ENCODE assay signal across 16 cellular contexts in genomic region chr22:41518048-41518347, GRCh38. TPM values are rescaled to one million over a fixed set of nuclear protein-coding genes. Genes with fewer than 3 reads are reported as not detected.
DNase-seq lines count a peak whose midpoint lies in the region; ATAC-seq and TF ChIP-seq lines count a peak whose summit lies in the region.
"Had no signal": no experiment of that assay in that cellular context is flagged by ENCODE, and none has a peak within 500 bp of the region (broad histone marks: within the 10 kb centered on the region; RNA-seq: fewer than 3 reads in every experiment).

No MANE protein-coding gene starts in this region.

- intact Hi-C loops in activated naive CD4-positive, alpha-beta T cell treated with anti-CD3 and anti-CD28 coated beads for 36 hours (cut with micrococcal nuclease), result no loop called here
- intact Hi-C loops in tibial artery (cut with DNase I; ENCODE audit: low total_unique reads), result loop anchor here (5.0 kb wide), 1 partner anchor 116 kb away; no protein-coding TSS in a partner anchor

- TF ChIP-seq POLR2A in erythroblast (IDR thresholded peaks at IDR 0.05; ENCODE audit: low read length), result no peak

- peak; percentile 46 for TF ChIP-seq CTCF in mesothelial cell of epicardium (IDR thresholded peaks at IDR 0.05; ENCODE audit: unreplicated experiment)
- TF ChIP-seq CTCF in tibial artery (IDR thresholded peaks at IDR 0.05), result no peak

- peaks cover 18 to 59% (median 32%) of the 10 kb centered on the region in 3 donors for H3K36me3 ChIP-seq in tibial artery

- peaks cover 0 to 23% (median 13%) of the 10 kb centered on the region in 4 donors for H3K4me1 ChIP-seq in tibial artery
- H3K4me1 ChIP-seq: HAP-1 had no signal

- no peaks in the 10 kb centered on the region for H3K9me3 ChIP-seq in tibial artery
- H3K9me3 ChIP-seq: HAP-1 had no signal

- H3K27ac Mint-ChIP-seq in activated naive CD4-positive, alpha-beta T cell treated with anti-CD3 and anti-CD28 coated beads, Interleukin-2, amount 50 U/mL, for 72 hours, result peak overlapping the region; percentile 27 to 77
- no peak overlapping the region for H3K27ac Mint-ChIP-seq in activated naive CD4-positive, alpha-beta T cell treated with anti-CD3 and anti-CD28 coated beads for 36 hours
- no peak overlapping the region for H3K27ac Mint-ChIP-seq in mesothelial cell of epicardium

- peaks cover 11% of the 10 kb centered on the region for H3K4me1 Mint-ChIP-seq in activated naive CD4-positive, alpha-beta T cell treated with anti-CD3 and anti-CD28 coated beads for 36 hours (ENCODE audit: low read depth)
- H3K4me1 Mint-ChIP-seq in mesothelial cell of epicardium, result peaks cover 8% of the 10 kb centered on the region

- H3K4me3 ChIP-seq in tibial artery, result no peak overlapping the region
- H3K4me3 ChIP-seq: HAP-1 had no signal

- no peak for ATAC-seq in activated naive CD4-positive, alpha-beta T cell treated with anti-CD3 and anti-CD28 coated beads, Interleukin-2, amount 50 U/mL, for 72 hours
- ATAC-seq in GM21367 (IDR thresholded peaks at IDR 0.05; ENCODE audit: unreplicated experiment) (no peak), GM19023 (IDR thresholded peaks at IDR 0.05; ENCODE audit: unreplicated experiment) (no peak)
- ATAC-seq: naive thymus-derived CD8-positive, alpha-beta T cell had no signal

- H3K4me3 Mint-ChIP-seq in activated naive CD4-positive, alpha-beta T cell treated with anti-CD3 and anti-CD28 coated beads for 36 hours, result no peak overlapping the region
- H3K4me3 Mint-ChIP-seq in mesothelial cell of epicardium, result no peak overlapping the region
- H3K4me3 Mint-ChIP-seq: CD4-positive, alpha-beta memory T cell; naive thymus-derived CD8-positive, alpha-beta T cell had no signal

- no peaks in the 10 kb centered on the region for H3K27me3 ChIP-seq in tibial artery

- no peak for DNase-seq in activated naive CD4-positive, alpha-beta T cell treated with anti-CD3 and anti-CD28 coated beads, Interleukin-2, amount 50 U/mL, for 72 hours (ENCODE audit: low spot score in 2 of 2)
- DNase-seq in activated naive CD4-positive, alpha-beta T cell treated with anti-CD3 and anti-CD28 coated beads for 36 hours, result no peak
- no peak for DNase-seq in mesothelial cell of epicardium (ENCODE audit: low spot score in 2 of 2, unreplicated experiment in 2 of 2)
- DNase-seq in tibial artery, result no peak
- DNase-seq in erythroblast (lab: John Stamatoyannopoulos, UW), result no peak
- DNase-seq: activated effector memory CD4-positive, alpha-beta T cell treated with Interleukin-2 at 50 U/mL for 16 hours; NCI-H2081 treated with DMSO at 0.1 percent for 48 hours had no signal

- no peaks in the 10 kb centered on the region for H3K9me3 Mint-ChIP-seq in activated naive CD4-positive, alpha-beta T cell treated with anti-CD3 and anti-CD28 coated beads, Interleukin-2, amount 50 U/mL, for 72 hours
- no peaks in the 10 kb centered on the region for H3K9me3 Mint-ChIP-seq in activated naive CD4-positive, alpha-beta T cell treated with anti-CD3 and anti-CD28 coated beads for 36 hours
- no peaks in the 10 kb centered on the region for H3K9me3 Mint-ChIP-seq in mesothelial cell of epicardium
- H3K9me3 Mint-ChIP-seq: naive thymus-derived CD8-positive, alpha-beta T cell had no signal

- no peaks in the 10 kb centered on the region for H3K27me3 Mint-ChIP-seq in activated naive CD4-positive, alpha-beta T cell treated with anti-CD3 and anti-CD28 coated beads for 36 hours (ENCODE audit: low read depth)
- H3K27me3 Mint-ChIP-seq in mesothelial cell of epicardium (ENCODE audit: low read depth), result no peaks in the 10 kb centered on the region
- H3K27me3 Mint-ChIP-seq: CD4-positive, alpha-beta memory T cell; naive thymus-derived CD8-positive, alpha-beta T cell had no signal

- CTCF ChIA-PET in activated naive CD4-positive, alpha-beta T cell treated with anti-CD3 and anti-CD28 coated beads for 36 hours (lab: Charles Lee), result interaction anchor here (0.5 to 5.7 kb wide), 18 partner anchors 9 to 881 kb away, joined by 3 to 84 read pairs (median 4); no protein-coding TSS in a partner anchor

- H3K27ac ChIP-seq in angular gyrus (ENCODE audit: low read depth, low read length) (peak overlapping the region; percentile 94), tibial artery (peak overlapping the region; percentile 68 to 78)

- no peaks in the 10 kb centered on the region for H3K36me3 Mint-ChIP-seq in activated naive CD4-positive, alpha-beta T cell treated with anti-CD3 and anti-CD28 coated beads, Interleukin-2, amount 50 U/mL, for 72 hours
- peaks cover under 1% of the 10 kb centered on the region for H3K36me3 Mint-ChIP-seq in activated naive CD4-positive, alpha-beta T cell treated with anti-CD3 and anti-CD28 coated beads for 36 hours (ENCODE audit: low read depth)
- H3K36me3 Mint-ChIP-seq in mesothelial cell of epicardium, result peaks cover 11% of the 10 kb centered on the region

RNA-seq across cellular contexts. Expression of gene POLR3H, which starts 26.3 kb away (rescaled TPM):
- 10 to 100 TPM; 11.2 to 32.7 TPM for total RNA-seq in activated naive CD4-positive, alpha-beta T cell treated with anti-CD3 and anti-CD28 coated beads, Interleukin-2, amount 50 U/mL, for 72 hours
- 10 to 100 TPM; 14.8 to 17.6 TPM for total RNA-seq in activated naive CD4-positive, alpha-beta T cell treated with anti-CD3 and anti-CD28 coated beads for 36 hours
- total RNA-seq in mesothelial cell of epicardium, result 41.0 to 47.4 TPM (median 46.6 TPM) in 3 replicates

RNA-seq across cellular contexts. Expression of gene CSDC2, which starts 42.8 kb away (rescaled TPM):
- total RNA-seq in activated naive CD4-positive, alpha-beta T cell treated with anti-CD3 and anti-CD28 coated beads, Interleukin-2, amount 50 U/mL, for 72 hours, result not detected
- total RNA-seq in activated naive CD4-positive, alpha-beta T cell treated with anti-CD3 and anti-CD28 coated beads for 36 hours, result not detected
- 15.6 to 18.3 TPM (median 17.7 TPM) in 3 replicates for total RNA-seq in mesothelial cell of epicardium
- total RNA-seq: activated CD8-positive, alpha-beta memory T cell treated with anti-CD3 and anti-CD28 coated beads for 36 hours; CD4-positive, alpha-beta memory T cell; dermis blood vessel endothelial cell; naive thymus-derived CD8-positive, alpha-beta T cell; T-helper 1 cell treated with Interleukin-12 subunit alpha and Interleukin-12 subunit beta and Interleukin-4 antibody, amounts not matched to agents 30 ng/mL and 1 ng/mL, for 36 hours had no signal

RNA-seq across cellular contexts. Expression of gene ACO2, which starts 49.1 kb away (rescaled TPM):
- total RNA-seq in activated naive CD4-positive, alpha-beta T cell treated with anti-CD3 and anti-CD28 coated beads, Interleukin-2, amount 50 U/mL, for 72 hours, result 100 to 1,000 TPM in 1 of 2 donors, 10 to 100 TPM in 1; 100.0 to 112 TPM
- total RNA-seq in activated naive CD4-positive, alpha-beta T cell treated with anti-CD3 and anti-CD28 coated beads for 36 hours, result 100 to 1,000 TPM; 113 to 118 TPM
- total RNA-seq in mesothelial cell of epicardium, result 66.9 to 69.9 TPM (median 69.4 TPM) in 3 replicates

RNA-seq across cellular contexts. Expression of gene PHF5A, which starts 49.5 kb away (rescaled TPM):
- 10 to 100 TPM; 61.3 to 76.5 TPM for total RNA-seq in activated naive CD4-positive, alpha-beta T cell treated with anti-CD3 and anti-CD28 coated beads, Interleukin-2, amount 50 U/mL, for 72 hours
- 10 to 100 TPM; 67.5 to 69.0 TPM for total RNA-seq in activated naive CD4-positive, alpha-beta T cell treated with anti-CD3 and anti-CD28 coated beads for 36 hours
- 38.0 to 47.8 TPM (median 44.2 TPM) in 3 replicates for total RNA-seq in mesothelial cell of epicardium

Comparison
In these comparisons a context has a peak if more than half of its experiments do, and no peak if none do; other contexts are left out.
1. H3K27ac Mint-ChIP-seq: peak in activated naive CD4-positive, alpha-beta T cell treated with anti-CD3 and anti-CD28 coated beads, Interleukin-2, amount 50 U/mL, for 72 hours (2 of 2); none in activated naive CD4-positive, alpha-beta T cell treated with anti-CD3 and anti-CD28 coated beads for 36 hours (single experiment) and mesothelial cell of epicardium (single experiment).
2. RNA of gene CSDC2, which starts 42.8 kb away (total RNA-seq): 15.6 to 18.3 TPM in mesothelial cell of epicardium; not detected in activated naive CD4-positive, alpha-beta T cell treated with anti-CD3 and anti-CD28 coated beads, Interleukin-2, amount 50 U/mL, for 72 hours and not detected in activated naive CD4-positive, alpha-beta T cell treated with anti-CD3 and anti-CD28 coated beads for 36 hours; every median in the first group is over 10 times any median in the second.